Comparison of ENCODE assay signal across 23 cellular contexts in the genomic region with DNA sequence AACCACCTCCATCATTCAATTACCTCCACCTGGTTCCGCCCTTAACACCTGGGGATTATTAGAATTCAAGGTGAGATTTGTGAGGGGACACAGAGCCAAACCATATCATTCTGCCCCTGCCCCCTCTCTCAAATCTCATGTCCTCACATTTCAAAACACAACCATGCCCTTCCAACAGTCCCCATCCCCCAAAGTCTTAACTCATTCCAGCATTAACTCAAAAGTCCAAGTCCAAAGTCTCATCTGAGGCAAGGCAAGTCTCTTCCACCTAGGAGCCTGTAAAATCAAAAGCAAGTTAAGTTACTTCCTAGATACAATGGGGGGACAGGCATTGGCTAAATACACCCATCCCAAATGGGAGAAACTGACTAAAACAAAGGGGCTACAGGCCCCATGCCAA.
"Had no signal": no experiment of that assay in that cellular context is flagged by ENCODE, and none has a peak within 500 bp of the region (broad histone marks: within the 10 kb centered on the region; RNA-seq: fewer than 3 reads in every experiment).

No MANE protein-coding gene starts in this region.

- H3K4me1 ChIP-seq: body of pancreas, foreskin keratinocyte, sigmoid colon, vagina had no signal

- H3K4me3 ChIP-seq: body of pancreas, dorsolateral prefrontal cortex, hepatocyte, lung, sigmoid colon, SK-N-MC, spleen, tibial nerve, vagina had no signal

- H3K4me3 Mint-ChIP-seq: activated T-cell treated with anti-CD3 and anti-CD28 coated beads, Interleukin-2, amount 50 U/mL, for 72 hours; nephron had no signal

- DNase-seq: activated CD4-positive, alpha-beta T cell treated with anti-CD3 and anti-CD28 coated beads, Interleukin-2, amount 50 U/mL, for 48 hours; activated CD8-positive, alpha-beta memory T cell treated with anti-CD3 and anti-CD28 coated beads, Interleukin-2, amount 50 U/mL, for 4 hours; activated effector memory CD4-positive, alpha-beta T cell treated with anti-CD3 and anti-CD28 coated beads, Interleukin-2, amount 50 U/mL, for 16 hours; activated T-cell treated with anti-CD3 and anti-CD28 coated beads, Interleukin-2, amount 50 U/mL, for 72 hours; body of pancreas; dorsolateral prefrontal cortex; foreskin keratinocyte; left cardiac atrium; nucleus accumbens; posterior cingulate gyrus; sigmoid colon; spleen; stimulated activated naive CD4-positive, alpha-beta T cell treated with Interleukin-2 at 50 U/mL for 16 hours; substantia nigra; T1000 had no signal

- H3K4me1 Mint-ChIP-seq: nephron had no signal

- H3K27me3 ChIP-seq: body of pancreas, dorsolateral prefrontal cortex, foreskin keratinocyte, hepatocyte, sigmoid colon, spleen, tibial nerve, vagina had no signal

- H3K27ac Mint-ChIP-seq: activated T-cell treated with anti-CD3 and anti-CD28 coated beads, Interleukin-2, amount 50 U/mL, for 72 hours; nephron had no signal

- H3K27ac ChIP-seq: body of pancreas, dorsolateral prefrontal cortex, foreskin keratinocyte, hepatocyte, sigmoid colon, spleen, tibial nerve, vagina had no signal

- ATAC-seq: activated CD4-positive, CD25-positive, alpha-beta regulatory T cell treated with anti-CD3 and anti-CD28 coated beads, Interleukin-2, amount 50 U/mL, for 24 hours; activated naive CD4-positive, alpha-beta T cell treated with anti-CD3 and anti-CD28 coated beads, Interleukin-2, amount 50 U/mL, for 72 hours; activated T-cell treated with anti-CD3 and anti-CD28 coated beads, Interleukin-2, amount 50 U/mL, for 72 hours; body of pancreas; foreskin keratinocyte; left cardiac atrium had no signal

- H3K9me3 ChIP-seq: body of pancreas, sigmoid colon, tibial nerve, vagina had no signal

- H3K36me3 ChIP-seq: vagina had no signal
